Comparison of ENCODE assay signal across 9 cellular contexts in genomic region chr10:17430647-17431355, GRCh38. TPM values are rescaled to one million over a fixed set of nuclear protein-coding genes. Genes with fewer than 3 reads are reported as not detected.
DNase-seq lines count a peak whose midpoint lies in the region; ATAC-seq, FAIRE-seq and TF ChIP-seq lines count a peak whose summit lies in the region.
"Had no signal": no experiment of that assay in that cellular context is flagged by ENCODE, and none has a peak within 500 bp of the region (broad histone marks: within the 10 kb centered on the region; RNA-seq: fewer than 3 reads in every experiment).

No MANE protein-coding gene starts in this region.

- ATAC-seq in HG03159 (IDR thresholded peaks at IDR 0.05; ENCODE audit: unreplicated experiment), result peak; percentile 52
- peak; percentile 63 to 77 for ATAC-seq in left cardiac atrium
- ATAC-seq in GM19328 (IDR thresholded peaks at IDR 0.05; ENCODE audit: unreplicated experiment), result no peak

- FAIRE-seq in D721Med (lab: Jason Lieb, UNC), result peak; percentile 21

- TF ChIP-seq CTCF in D721Med (IDR thresholded peaks at IDR 0.05; ENCODE audit: insufficient read depth, missing control alignments), result peak; percentile 96

- DNase-seq in D721Med (ENCODE audit: insufficient read length, low spot score), result no peak
- peak; percentile 1 for DNase-seq in SKM-1 (lab: John Stamatoyannopoulos, UW; ENCODE audit: unreplicated experiment)
- peak; percentile 38 for DNase-seq in amniotic stem cell (lab: John Stamatoyannopoulos, UW)
- peak; percentile 78 for DNase-seq in left cardiac atrium
- peak; percentile 68 for DNase-seq in renal cortical epithelial cell (ENCODE audit: low read depth)
- DNase-seq in OCI-M2 (lab: John Stamatoyannopoulos, UW; ENCODE audit: unreplicated experiment), result no peak

- intact Hi-C loops in left cardiac atrium (cut with DNase I), result loop anchor here in 1 of 2 donors (5.0 kb wide), 1 partner anchor 598 kb away; no protein-coding TSS in a partner anchor

RNA-seq across cellular contexts. Expression of gene ST8SIA6, which starts 23.6 kb away (rescaled TPM):
- total RNA-seq in left cardiac atrium (10 to 100 TPM in 1 of 2 donors, 1 to 10 TPM in 1; 3.6 to 11.0 TPM), renal cortical epithelial cell (0.17 and 0.20 TPM in 2 replicates)
- total RNA-seq: activated CD8-positive, alpha-beta memory T cell treated with anti-CD3 and anti-CD28 coated beads for 36 hours had no signal

Comparison
In these comparisons a context has a peak if more than half of its experiments do, and no peak if none do; other contexts are left out.
1. DNase-seq: peak in SKM-1 (single experiment), amniotic stem cell (single experiment), left cardiac atrium (single experiment) and renal cortical epithelial cell (single experiment); none in D721Med (single experiment) and OCI-M2 (single experiment).